ENCODE assay signal across 23 cellular contexts in genomic region chr14:46018846-46019420, GRCh38.
"Had no signal": no experiment of that assay in that cellular context is flagged by ENCODE, and none has a peak within 500 bp of the region (broad histone marks: within the 10 kb centered on the region; RNA-seq: fewer than 3 reads in every experiment).

No MANE protein-coding gene starts in this region.

- DNase-seq: IMR-90, Karpas-422, KG1, MG63, NCI-H1092, NCI-H1105 treated with DMSO at 0.1 percent for 48 hours, NCI-H1417 treated with DMSO at 0.1 percent for 48 hours, NCI-H146, NCI-H1694 treated with DMSO at 0.1 percent for 48 hours, NCI-H1930, NCI-H2081, NCI-H2107, NCI-H2227 treated with DMSO at 0.1 percent for 48 hours, NCI-H524, NCI-H526 treated with DMSO at 0.1 percent for 48 hours, NCI-H748 treated with DMSO at 0.1 percent for 48 hours, Right ventricle myocardium superior, SIG-M5 had no signal

- H3K4me1 ChIP-seq: SJSA1 had no signal

- H3K9me3 ChIP-seq: MG63, SJSA1 had no signal

- ATAC-seq: HepG2, Panc1 had no signal

- H3K27me3 ChIP-seq: MG63, SJSA1 had no signal

- H3K27ac ChIP-seq: RWPE1, SJSA1, SK-N-MC had no signal

- H3K4me3 ChIP-seq: MG63, SJSA1, SK-N-MC had no signal

- H3K36me3 ChIP-seq: MG63, SJSA1 had no signal
